13 cellular contexts compared by ENCODE assay signal in genomic region chr2:152695763-152696162, GRCh38. TPM values are rescaled to one million over a fixed set of nuclear protein-coding genes. Genes with fewer than 3 reads are reported as not detected.
A peak's percentile ranks its signal among the peaks of the same experiment; 100 is the strongest.
DNase-seq lines count a peak whose midpoint lies in the region; ATAC-seq, FAIRE-seq and TF ChIP-seq lines count a peak whose summit lies in the region.
"Had no signal": no experiment of that assay in that cellular context is flagged by ENCODE, and none has a peak within 500 bp of the region (broad histone marks: within the 10 kb centered on the region; RNA-seq: fewer than 3 reads in every experiment).

No MANE protein-coding gene starts in this region.

- no peak overlapping the region for H3K27ac ChIP-seq in HepG2 (ENCODE audit: extremely low read length, insufficient read depth, low read length)
- no peak overlapping the region for H3K27ac ChIP-seq in right lobe of liver
- H3K27ac ChIP-seq in mesenchymal stem cell (ENCODE audit: low read length, poor library complexity, severe bottlenecking), result no peak overlapping the region
- H3K27ac ChIP-seq: BLaER1 treated with 17β-estradiol and CSF1 and Interleukin-3, amounts not matched to agents 10 nM and 100 nM had no signal

- no TSS peak for BruUV-seq in HepG2 (replicated peaks; lab: Mats Ljungman, UMichigan)

- H3K18ac ChIP-seq in mesenchymal stem cell (ENCODE audit: low read depth in 1 of 2, low read length in 2 of 2), result no peak overlapping the region

- TF ChIP-seq EP300 in HepG2 (IDR thresholded peaks at IDR 0.05; ENCODE audit: low read depth in 2 of 2, low read length in 2 of 2) (no peak), HepG2 (CRISPR knock-in tag; IDR thresholded peaks at IDR 0.05; ENCODE audit: borderline replicate concordance) (no peak)

- no peak for ATAC-seq in HepG2
- ATAC-seq in right lobe of liver, result no peak
- ATAC-seq in T-helper 17 cell, result no peak
- no peak for ATAC-seq in HG02571 (IDR thresholded peaks at IDR 0.05; ENCODE audit: unreplicated experiment)

- no peaks in the 10 kb centered on the region for H3K27me3 Mint-ChIP-seq in T-helper 17 cell

- no peak overlapping the region for H2BK12ac ChIP-seq in mesenchymal stem cell (ENCODE audit: low read length in 2 of 2)

- H3K4me3 ChIP-seq in HepG2 (replicated peaks in 1 of 3; ENCODE audit: insufficient read depth in 1 of 3, low read depth in 2 of 3, low read length in 3 of 3) (no peak overlapping the region), right lobe of liver (no peak overlapping the region), mesenchymal stem cell (ENCODE audit: insufficient read depth in 1 of 2, low read depth in 1 of 2, low read length in 2 of 2) (no peak overlapping the region)
- H3K4me3 ChIP-seq: BLaER1 treated with 17β-estradiol and CSF1 and Interleukin-3, amounts not matched to agents 10 nM and 100 nM had no signal

- no peak for TF ChIP-seq CTCF in HepG2 (CRISPR knock-in tag; IDR thresholded peaks at IDR 0.05)
- no peak for TF ChIP-seq CTCF in right lobe of liver (IDR thresholded peaks at IDR 0.05)

- peaks cover 22% of the 10 kb centered on the region for H3K4me1 Mint-ChIP-seq in T-helper 17 cell

- H3K4me2 ChIP-seq in HepG2 (ENCODE audit: low read depth, low read length) (no peak overlapping the region), mesenchymal stem cell (ENCODE audit: low read length, poor library complexity, severe bottlenecking) (no peak overlapping the region)

- in situ Hi-C loops in HepG2 (cut with HindIII; ENCODE audit: extremely low pct_ligation_motif_present, low pct_unique_long_range_greater_than_20kb), result no loop called here

- no peak overlapping the region for H4K91ac ChIP-seq in mesenchymal stem cell (ENCODE audit: low read length)

- peaks cover 20% of the 10 kb centered on the region for H4K20me1 ChIP-seq in HepG2 (ENCODE audit: insufficient read depth, low read length)

- no peaks in the 10 kb centered on the region for H3K9me3 ChIP-seq in HepG2 (ENCODE audit: low read length)
- no peaks in the 10 kb centered on the region for H3K9me3 ChIP-seq in right lobe of liver
- H3K9me3 ChIP-seq in T-helper 17 cell (ENCODE audit: control insufficient read depth, low read length, poor library complexity, severe bottlenecking), result no peaks in the 10 kb centered on the region
- no peaks in the 10 kb centered on the region for H3K9me3 ChIP-seq in mesenchymal stem cell (ENCODE audit: control insufficient read depth, low read length)
- H3K9me3 ChIP-seq: Caco-2 had no signal

- peaks cover 73% of the 10 kb centered on the region for H3K79me2 ChIP-seq in HepG2 (ENCODE audit: insufficient read depth, low read length)

- H2AFZ ChIP-seq in HepG2 (ENCODE audit: low read length) (no peak overlapping the region), mesenchymal stem cell (ENCODE audit: low read depth, low read length) (no peak overlapping the region)

- POLR2A ChIA-PET in HepG2 (lab: Yijun Ruan, JAX), result no interaction called here

- no peak overlapping the region for H2BK5ac ChIP-seq in mesenchymal stem cell (ENCODE audit: low read depth, low read length, poor library complexity, severe bottlenecking)

- peaks cover 3 to 45% of the 10 kb centered on the region in 2 experiments for H3K36me3 ChIP-seq in HepG2 (replicated peaks in 1 of 2; ENCODE audit: control insufficient read depth in 1 of 2, insufficient read depth in 2 of 2, low read length in 2 of 2)
- peaks cover 0 to 18% (median 0%) of the 10 kb centered on the region in 4 donors for H3K36me3 ChIP-seq in right lobe of liver
- H3K36me3 ChIP-seq in mesenchymal stem cell (ENCODE audit: control insufficient read depth in 1 of 2, insufficient read depth in 2 of 2, low read depth in 1 of 2, low read length in 2 of 2), result peaks cover 5 to 26% of the 10 kb centered on the region in 2 experiments

- TF ChIP-seq POLR2A in HepG2 (IDR thresholded peaks at IDR 0.05; ENCODE audit: insufficient read depth in 1 of 2, low read depth in 2 of 2, low read length in 2 of 2) (no peak), right lobe of liver (IDR thresholded peaks at IDR 0.05) (no peak)

- H2BK120ac ChIP-seq in mesenchymal stem cell (ENCODE audit: low read depth, low read length), result peak overlapping the region; percentile 19

- H2AK5ac ChIP-seq in mesenchymal stem cell (ENCODE audit: low read length, severe bottlenecking), result no peak overlapping the region

- no peak overlapping the region for H4K8ac ChIP-seq in mesenchymal stem cell (ENCODE audit: low read length)

- H3K23ac ChIP-seq in mesenchymal stem cell (ENCODE audit: low read length in 2 of 2), result no peak overlapping the region

- intact Hi-C loops in HepG2 (cut with micrococcal nuclease; ENCODE audit: unreplicated experiment), result no loop called here
- intact Hi-C loops in right lobe of liver (cut with DNase I), result no loop called here

- H3K9ac ChIP-seq in HepG2 (ENCODE audit: insufficient read depth, low read depth, low read length) (no peak overlapping the region), mesenchymal stem cell (ENCODE audit: low read length) (no peak overlapping the region)
- H3K9ac ChIP-seq: BLaER1 treated with 17β-estradiol and CSF1 and Interleukin-3, amounts not matched to agents 10 nM and 100 nM had no signal

- peak overlapping the region; percentile 24 for H3K27ac Mint-ChIP-seq in T-helper 17 cell

- DNase-seq in HepG2 (ENCODE audit: low spot score), result no peak
- no peak for DNase-seq in right lobe of liver
- DNase-seq in T-helper 17 cell, result no peak
- no peak for DNase-seq in mesenchymal stem cell
- DNase-seq in NK-92 (lab: John Stamatoyannopoulos, UW; ENCODE audit: unreplicated experiment), result no peak
- no peak for DNase-seq in SKM-1 treated with dmso at 0.1 percent for 144 hours (lab: John Stamatoyannopoulos, UW; ENCODE audit: unreplicated experiment)
- DNase-seq: Caco-2, H7, NCI-H1436, NCI-H2081, NCI-H524 had no signal

- H3K79me1 ChIP-seq in mesenchymal stem cell (replicated peaks; ENCODE audit: low read length, poor library complexity, severe bottlenecking), result peaks cover 4% of the 10 kb centered on the region

- no peak for FAIRE-seq in HepG2 (lab: Jason Lieb, UNC)

- no peaks in the 10 kb centered on the region for H3K27me3 ChIP-seq in HepG2 (ENCODE audit: control insufficient read depth in 1 of 2, insufficient read depth in 2 of 2, low read length in 2 of 2)
- H3K27me3 ChIP-seq in right lobe of liver, result no peaks in the 10 kb centered on the region
- H3K27me3 ChIP-seq in mesenchymal stem cell (ENCODE audit: control insufficient read depth in 1 of 2, insufficient read depth in 1 of 2, low read length in 2 of 2), result no peaks in the 10 kb centered on the region
- H3K27me3 ChIP-seq: BLaER1 treated with 17β-estradiol and CSF1 and Interleukin-3, amounts not matched to agents 10 nM and 100 nM had no signal

- no peaks in the 10 kb centered on the region for H3K36me3 Mint-ChIP-seq in T-helper 17 cell (ENCODE audit: low read depth)

- no peak overlapping the region for H3K14ac ChIP-seq in mesenchymal stem cell (ENCODE audit: low read length in 2 of 2)

- 96% methylated on average over 3 of the region's 3 CpGs for WGBS in HepG2 (ENCODE audit: low lambda C conversion rate)
- WGBS in right lobe of liver (ENCODE audit: insufficient coverage, low coverage, low lambda C conversion rate, missing lambda C conversion rate), result 97% methylated on average over 3 of the region's 3 CpGs
- 100% methylated on average over 3 of the region's 3 CpGs for WGBS in mesenchymal stem cell

- CTCF ChIA-PET in HepG2 (lab: Yijun Ruan, JAX; ENCODE audit: low intra/inter-chr PET ratio, low total read pairs), result no interaction called here

- H3K4me3 Mint-ChIP-seq in T-helper 17 cell, result no peak overlapping the region

- no peaks in the 10 kb centered on the region for H3K4me1 ChIP-seq in HepG2 (ENCODE audit: insufficient read depth, low read length)
- H3K4me1 ChIP-seq in right lobe of liver, result peaks cover 0 to 8% (median 0%) of the 10 kb centered on the region in 4 donors
- H3K4me1 ChIP-seq in mesenchymal stem cell (ENCODE audit: control insufficient read depth, insufficient read depth, low read depth, low read length), result peaks cover 1% of the 10 kb centered on the region

- H2BK15ac ChIP-seq in mesenchymal stem cell (ENCODE audit: low read depth, poor library complexity, severe bottlenecking), result no peak overlapping the region

- TF ChIP-seq RAD21 in HepG2 (CRISPR knock-in tag; IDR thresholded peaks at IDR 0.05), result no peak

- H3K4ac ChIP-seq in mesenchymal stem cell (ENCODE audit: low read depth in 1 of 2, low read length in 2 of 2), result no peak overlapping the region

RNA-seq across cellular contexts. Expression of gene PRPF40A, which starts 21.5 kb away (rescaled TPM):
- total RNA-seq in HepG2 (2016; rRNA removed; fragmentation: Illumina TruSeq; extraction: Trizol) (207 and 298 TPM in 2 replicates), right lobe of liver (10 to 100 TPM; 25.1 to 54.3 (median 40.2) TPM), T-helper 17 cell (100 to 1,000 TPM; 117 to 133 TPM)
- 13.8 and 17.8 TPM in 2 replicates for total RNA-seq in HepG2 (2016; cell fraction: cytosol; rRNA removed; fragmentation: Illumina TruSeq; extraction: Trizol; ENCODE audit: low read depth)
- total RNA-seq in HepG2 (2016; cell fraction: insoluble cytoplasmic fraction; rRNA removed; fragmentation: Illumina TruSeq; extraction: Trizol), result 197 and 307 TPM in 2 replicates
- 36.4 and 50.5 TPM in 2 replicates for total RNA-seq in HepG2 (2016; cell fraction: membrane; rRNA removed; fragmentation: Illumina TruSeq; extraction: Trizol)
- 210 and 217 TPM in 2 replicates for total RNA-seq in HepG2 (2016; cell fraction: nucleus; rRNA removed; fragmentation: Illumina TruSeq; extraction: Trizol)
- polyA plus RNA-seq in HepG2 (2011; rRNA removed), result 136 and 146 TPM in 2 replicates
- 60.8 and 75.9 TPM in 2 replicates for polyA plus RNA-seq in HepG2 (2011; cell fraction: cytosol; rRNA removed)
- 306 and 320 TPM in 2 replicates for polyA plus RNA-seq in HepG2 (2011; cell fraction: nucleus; rRNA removed)
- polyA plus RNA-seq in HepG2 (2012), result 82.3 and 89.5 TPM in 2 replicates
- polyA plus RNA-seq in HepG2 (2016; cell fraction: cytosol; fragmentation: Illumina TruSeq; extraction: Trizol; ENCODE audit: low read depth), result 7.4 and 10.2 TPM in 2 replicates
- 178 and 180 TPM in 2 replicates for polyA plus RNA-seq in HepG2 (2016; cell fraction: insoluble cytoplasmic fraction; fragmentation: Illumina TruSeq; extraction: Trizol; ENCODE audit: low read depth)
- polyA plus RNA-seq in HepG2 (2016; cell fraction: membrane; fragmentation: Illumina TruSeq; extraction: Trizol; ENCODE audit: low read depth), result 9.4 and 18.3 TPM in 2 replicates
- polyA plus RNA-seq in HepG2 (2016; cell fraction: nucleus; fragmentation: Illumina TruSeq; extraction: Trizol; ENCODE audit: insufficient read depth, low read depth), result 166 and 184 TPM in 2 replicates
- polyA minus RNA-seq in HepG2 (2011; rRNA and poly(A)+ RNA removed; ENCODE audit: low replicate concordance), result 446 and 636 TPM in 2 replicates
- polyA minus RNA-seq in HepG2 (2011; cell fraction: cytosol; rRNA and poly(A)+ RNA removed), result 103 and 105 TPM in 2 replicates
- 421 and 455 TPM in 2 replicates for polyA minus RNA-seq in HepG2 (2011; cell fraction: nucleus; rRNA and poly(A)+ RNA removed)
- 170 TPM for polyA plus RNA-seq in mesenchymal stem cell (2013, experiment 1 of 2)
- 163 TPM for polyA plus RNA-seq in mesenchymal stem cell (2013, experiment 2 of 2)

RNA-seq across cellular contexts. Expression of gene ARL6IP6, which starts 22.7 kb away (rescaled TPM):
- total RNA-seq in HepG2 (2016; rRNA removed; fragmentation: Illumina TruSeq; extraction: Trizol), result 37.0 and 45.0 TPM in 2 replicates
- 10.2 and 14.5 TPM in 2 replicates for total RNA-seq in HepG2 (2016; cell fraction: cytosol; rRNA removed; fragmentation: Illumina TruSeq; extraction: Trizol; ENCODE audit: low read depth)
- total RNA-seq in HepG2 (2016; cell fraction: insoluble cytoplasmic fraction; rRNA removed; fragmentation: Illumina TruSeq; extraction: Trizol), result 39.8 and 51.4 TPM in 2 replicates
- 26.9 and 28.4 TPM in 2 replicates for total RNA-seq in HepG2 (2016; cell fraction: membrane; rRNA removed; fragmentation: Illumina TruSeq; extraction: Trizol)
- 35.9 and 36.0 TPM in 2 replicates for total RNA-seq in HepG2 (2016; cell fraction: nucleus; rRNA removed; fragmentation: Illumina TruSeq; extraction: Trizol)
- 44.8 and 65.9 TPM in 2 replicates for polyA plus RNA-seq in HepG2 (2011; rRNA removed)
- polyA plus RNA-seq in HepG2 (2011; cell fraction: cytosol; rRNA removed), result 37.3 and 60.4 TPM in 2 replicates
- polyA plus RNA-seq in HepG2 (2011; cell fraction: nucleus; rRNA removed), result 55.7 and 74.9 TPM in 2 replicates
- polyA plus RNA-seq in HepG2 (2012), result 33.9 and 42.3 TPM in 2 replicates
- 12.5 and 14.3 TPM in 2 replicates for polyA plus RNA-seq in HepG2 (2016; cell fraction: cytosol; fragmentation: Illumina TruSeq; extraction: Trizol; ENCODE audit: low read depth)
- polyA plus RNA-seq in HepG2 (2016; cell fraction: insoluble cytoplasmic fraction; fragmentation: Illumina TruSeq; extraction: Trizol; ENCODE audit: low read depth), result 38.5 and 44.9 TPM in 2 replicates
- 20.8 and 22.0 TPM in 2 replicates for polyA plus RNA-seq in HepG2 (2016; cell fraction: membrane; fragmentation: Illumina TruSeq; extraction: Trizol; ENCODE audit: low read depth)
- 79.3 and 79.5 TPM in 2 replicates for polyA plus RNA-seq in HepG2 (2016; cell fraction: nucleus; fragmentation: Illumina TruSeq; extraction: Trizol; ENCODE audit: insufficient read depth, low read depth)
- polyA minus RNA-seq in HepG2 (2011; rRNA and poly(A)+ RNA removed; ENCODE audit: low replicate concordance), result 6.6 and 17.3 TPM in 2 replicates
- 26.2 and 26.8 TPM in 2 replicates for polyA minus RNA-seq in HepG2 (2011; cell fraction: cytosol; rRNA and poly(A)+ RNA removed)
- polyA minus RNA-seq in HepG2 (2011; cell fraction: nucleus; rRNA and poly(A)+ RNA removed), result 39.1 and 39.4 TPM in 2 replicates
- total RNA-seq in right lobe of liver, result 1 to 10 TPM; 2.6 to 5.4 (median 3.7) TPM
- total RNA-seq in T-helper 17 cell, result 10 to 100 TPM; 14.3 to 17.9 TPM
- 13.3 TPM for polyA plus RNA-seq in mesenchymal stem cell (2013, experiment 1 of 2)
- 16.6 TPM for polyA plus RNA-seq in mesenchymal stem cell (2013, experiment 2 of 2)
